8 cellular contexts compared by ENCODE assay signal in the genomic region with DNA sequence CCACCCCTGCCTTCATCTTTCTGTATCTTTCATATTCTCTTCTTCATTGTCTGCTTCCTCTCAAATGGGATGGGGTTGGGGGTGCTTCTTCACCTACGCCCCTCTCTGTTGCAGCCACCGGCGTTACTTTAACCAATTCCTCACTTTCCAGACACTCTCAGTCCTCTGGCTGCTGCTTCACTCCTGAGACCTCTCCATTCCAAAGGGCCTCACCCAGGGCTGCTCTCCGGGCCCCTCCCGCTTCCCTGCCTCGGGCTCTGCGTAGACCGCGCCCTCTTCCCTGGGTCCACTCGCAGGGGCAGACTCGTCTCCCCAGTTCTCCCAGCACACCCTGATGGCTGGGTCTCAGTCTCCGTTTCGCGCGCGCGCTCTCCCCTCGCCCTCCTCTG. TPM values are rescaled to one million over a fixed set of nuclear protein-coding genes. Genes with fewer than 3 reads are reported as not detected.
DNase-seq lines count a peak whose midpoint lies in the region; ATAC-seq and TF ChIP-seq lines count a peak whose summit lies in the region.

No MANE protein-coding gene starts in this region.

- H3K4me3 ChIP-seq in HFF-Myc (replicated peaks; ENCODE audit: low read depth, low read length): peak overlapping the region; percentile 69

- no peak for TF ChIP-seq CTCF in HFF-Myc (IDR thresholded peaks at IDR 0.05; ENCODE audit: low read depth, low read length, missing control alignments)

- peaks cover 0 to 7% (median 0%) of the 10 kb centered on the region in 3 donors for H3K27me3 Mint-ChIP-seq in naive B cell

- H3K4me1 Mint-ChIP-seq in naive B cell: peaks cover 53 to 61% (median 59%) of the 10 kb centered on the region in 3 donors

- ATAC-seq in esophagus mucosa (peak; percentile 76), naive B cell (ENCODE audit: low read depth in 2 of 2) (no peak), HG03378 (IDR thresholded peaks at IDR 0.05; ENCODE audit: unreplicated experiment) (no peak), HG02588 (IDR thresholded peaks at IDR 0.05; ENCODE audit: unreplicated experiment) (no peak)

- in situ Hi-C loops in SK-MEL-5 (cut with HindIII; ENCODE audit: low pct_unique_long_range_greater_than_20kb, low sequenced_read_pairs): no loop called here

- H3K4me3 Mint-ChIP-seq in naive B cell: peak overlapping the region; percentile 93 to 100 (median 99)

- H3K9me3 Mint-ChIP-seq in naive B cell: peaks cover 0 to 9% (median 0%) of the 10 kb centered on the region in 7 donors

- H3K36me3 Mint-ChIP-seq in naive B cell: peaks cover 0 to 15% of the 10 kb centered on the region in 2 donors

- DNase-seq in DMS153 (lab: John Stamatoyannopoulos, UW) (peak; percentile 66), HFF-Myc (ENCODE audit: extremely low read depth, low read depth) (no peak), SK-MEL-5 (ENCODE audit: low read depth, low spot score) (peak; percentile 9), naive B cell (no peak), globus pallidus (ENCODE audit: low spot score) (no peak)

- H3K27ac Mint-ChIP-seq in naive B cell: peak overlapping the region in 4 of 6 donors; percentile 69 to 98 (median 96)

RNA-seq across cellular contexts. Expression of a gene that starts 0.9 kb away (rescaled TPM):
- total RNA-seq in SK-MEL-5 (2014; rRNA removed; shearing (Covaris generic)): 7.5 and 9.2 TPM in 2 replicates
- 7.7 and 12.2 TPM in 2 replicates for polyA plus RNA-seq in SK-MEL-5 (2015; cell fraction: cytosol; rRNA removed)
- polyA plus RNA-seq in SK-MEL-5 (2015; cell fraction: nucleus; rRNA removed): 2.4 and 4.6 TPM in 2 replicates
- total RNA-seq in esophagus mucosa: 44.0 TPM
- 10 to 100 TPM; 22.9 to 35.8 (median 29.9) TPM for polyA plus RNA-seq in naive B cell (ENCODE audit: low read depth in 6 of 6)

RNA-seq across cellular contexts. Expression of a gene that starts 21.7 kb away (rescaled TPM):
- not detected in 2 replicates for total RNA-seq in SK-MEL-5 (2014; rRNA removed; shearing (Covaris generic))
- not detected in 2 replicates for polyA plus RNA-seq in SK-MEL-5 (2015; cell fraction: cytosol; rRNA removed)
- not detected in 2 replicates for polyA plus RNA-seq in SK-MEL-5 (2015; cell fraction: nucleus; rRNA removed)
- total RNA-seq in esophagus mucosa: 2.0 TPM
- not detected for polyA plus RNA-seq in naive B cell (ENCODE audit: low read depth in 6 of 6)

Comparison
In these comparisons a context has a peak if more than half of its experiments do, and no peak if none do; other contexts are left out.
1. DNase-seq: peak in DMS153 (single experiment) and SK-MEL-5 (single experiment); none in HFF-Myc (single experiment), naive B cell (single experiment) and globus pallidus (single experiment).